2 cellular contexts compared by ENCODE assay signal in the genomic region with DNA sequence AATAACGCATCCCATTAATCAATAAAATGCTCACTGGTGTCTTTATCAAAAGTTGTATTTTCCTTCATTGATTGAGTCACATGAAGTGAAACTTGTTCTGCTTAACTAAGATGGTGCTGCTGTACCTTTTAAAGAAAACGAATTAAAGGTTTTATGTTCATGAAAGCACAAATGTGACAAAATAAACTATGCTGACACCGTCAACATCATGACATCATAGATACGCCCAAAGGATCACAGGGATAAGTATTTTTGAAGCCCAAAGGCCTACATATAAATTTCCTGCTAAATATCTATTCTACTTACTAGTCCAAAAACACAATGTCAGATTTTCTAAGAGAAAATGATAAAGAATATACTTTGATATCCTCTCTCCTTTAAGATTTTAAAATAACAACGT.
A peak's percentile ranks its signal among the peaks of the same experiment; 100 is the strongest.
TF ChIP-seq lines count a peak whose summit lies in the region.

No MANE protein-coding gene starts in this region.

TF ChIP-seq in HepG2, 621 proteins besides CTCF, POLR2A, EP300 and RAD21 (continued from another document):
- TF ChIP-seq ATF7 (IDR thresholded peaks at IDR 0.05), result peak; percentile 77
- no peak for TF ChIP-seq ATF7 (CRISPR knock-in tag; IDR thresholded peaks at IDR 0.05)

TF ChIP-seq in HEK293, 187 proteins besides CTCF, POLR2A, EP300 and RAD21 (continued from another document):
- TF ChIP-seq, protein P1, sequence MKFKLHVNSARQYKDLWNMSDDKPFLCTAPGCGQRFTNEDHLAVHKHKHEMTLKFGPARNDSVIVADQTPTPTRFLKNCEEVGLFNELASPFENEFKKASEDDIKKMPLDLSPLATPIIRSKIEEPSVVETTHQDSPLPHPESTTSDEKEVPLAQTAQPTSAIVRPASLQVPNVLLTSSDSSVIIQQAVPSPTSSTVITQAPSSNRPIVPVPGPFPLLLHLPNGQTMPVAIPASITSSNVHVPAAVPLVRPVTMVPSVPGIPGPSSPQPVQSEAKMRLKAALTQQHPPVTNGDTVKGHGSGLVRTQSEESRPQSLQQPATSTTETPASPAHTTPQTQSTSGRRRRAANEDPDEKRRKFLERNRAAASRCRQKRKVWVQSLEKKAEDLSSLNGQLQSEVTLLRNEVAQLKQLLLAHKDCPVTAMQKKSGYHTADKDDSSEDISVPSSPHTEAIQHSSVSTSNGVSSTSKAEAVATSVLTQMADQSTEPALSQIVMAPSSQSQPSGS (tag by site-specific recombination; IDR thresholded peaks at IDR 0.05; ENCODE audit: low read depth), result peak; percentile 61; the same call in 1 of the 2 replicates
TF ChIP-seq in HEK293: peak in this region for 1.
